In the genomic region with DNA sequence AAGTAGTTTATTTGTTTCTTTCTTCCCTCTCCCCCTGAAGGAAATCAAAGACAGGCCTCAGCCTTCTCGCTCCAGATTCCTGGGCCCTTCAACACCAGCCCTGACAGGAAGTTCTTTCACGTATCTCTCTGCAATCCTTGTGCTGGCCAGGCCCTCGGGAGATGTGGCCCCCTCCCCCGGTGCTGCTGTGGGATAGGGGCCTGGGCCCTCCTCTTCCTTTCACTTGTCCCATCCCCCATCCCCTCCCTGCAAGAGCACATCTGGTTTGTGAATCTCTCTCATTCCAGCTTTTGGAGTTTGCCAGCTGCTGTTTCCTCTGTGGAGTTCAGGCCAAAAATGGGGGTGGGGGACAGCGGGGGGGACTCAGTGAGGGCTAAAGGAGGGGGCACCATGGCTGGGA, we compare ENCODE assay signal across 13 cellular contexts. TPM values are rescaled to one million over a fixed set of nuclear protein-coding genes. Genes with fewer than 3 reads are reported as not detected.
DNase-seq lines count a peak whose midpoint lies in the region; ATAC-seq, FAIRE-seq and TF ChIP-seq lines count a peak whose summit lies in the region.
"Had no signal": no experiment of that assay in that cellular context is flagged by ENCODE, and none has a peak within 500 bp of the region (broad histone marks: within the 10 kb centered on the region; RNA-seq: fewer than 3 reads in every experiment).

No MANE protein-coding gene starts in this region.

- H3K4me1 ChIP-seq in vagina (peaks cover 93% of the 10 kb centered on the region), kidney (ENCODE audit: control insufficient read depth in 1 of 2, insufficient read depth in 1 of 2, low read depth in 1 of 2, low read length in 2 of 2) (peaks cover 5 to 15% of the 10 kb centered on the region in 2 donors)

- H3K9me3 Mint-ChIP-seq in nephron, result no peaks in the 10 kb centered on the region
- H3K9me3 Mint-ChIP-seq in T-helper 2 cell treated with Interferon-gamma antibody and Interleukin-4, amounts not matched to agents 5 μg/mL and 100 μg/mL, for 36 hours, result no peaks in the 10 kb centered on the region

- H3K36me3 Mint-ChIP-seq in nephron (ENCODE audit: low read depth), result peaks cover 20% of the 10 kb centered on the region
- no peaks in the 10 kb centered on the region for H3K36me3 Mint-ChIP-seq in T-helper 2 cell treated with Interferon-gamma antibody and Interleukin-4, amounts not matched to agents 5 μg/mL and 100 μg/mL, for 36 hours (ENCODE audit: low read depth)

- H3K36me3 ChIP-seq in vagina (peaks cover 0 to 11% of the 10 kb centered on the region in 2 donors), kidney (ENCODE audit: control insufficient read depth in 1 of 2, insufficient read depth in 2 of 2, low read length in 2 of 2) (peaks cover 7 to 11% of the 10 kb centered on the region in 2 donors)

- peak overlapping the region; percentile 99 for H3K27ac ChIP-seq in vagina
- peak overlapping the region in 1 of 2 donors; percentile 72 for H3K27ac ChIP-seq in kidney (ENCODE audit: low read depth in 2 of 2, low read length in 2 of 2)

- peak overlapping the region; percentile 62 to 76 (median 66) for H3K4me3 Mint-ChIP-seq in nephron
- H3K4me3 Mint-ChIP-seq in T-helper 2 cell treated with Interferon-gamma antibody and Interleukin-4, amounts not matched to agents 5 μg/mL and 100 μg/mL, for 36 hours, result no peak overlapping the region

- intact Hi-C loops in Right ventricle myocardium inferior (cut with DNase I), result no loop called here
- intact Hi-C loops in cardiac septum (cut with DNase I), result no loop called here
- intact Hi-C loops in vagina (cut with DNase I), result no loop called here
- intact Hi-C loops in kidney (cut with DNase I), result no loop called here

- FAIRE-seq in kidney (lab: Jason Lieb, UNC), result no peak
- FAIRE-seq: GM12891 had no signal

- H3K27me3 ChIP-seq in vagina, result no peaks in the 10 kb centered on the region

- TF ChIP-seq CTCF in nephron (IDR thresholded peaks at IDR 0.05; ENCODE audit: unreplicated experiment in 3 of 3), result no peak
- TF ChIP-seq CTCF in vagina (IDR thresholded peaks at IDR 0.05), result no peak
- no peak for TF ChIP-seq CTCF in kidney (IDR thresholded peaks at IDR 0.05; ENCODE audit: borderline replicate concordance, extremely low read depth, insufficient read depth)

- ATAC-seq in Right ventricle myocardium inferior, result peak; percentile 53
- ATAC-seq in HG03095 (IDR thresholded peaks at IDR 0.05; ENCODE audit: unreplicated experiment), result no peak
- ATAC-seq: HCT116 had no signal

- peak overlapping the region; percentile 94 to 100 (median 99) for H3K27ac Mint-ChIP-seq in nephron
- no peak overlapping the region for H3K27ac Mint-ChIP-seq in T-helper 2 cell treated with Interferon-gamma antibody and Interleukin-4, amounts not matched to agents 5 μg/mL and 100 μg/mL, for 36 hours

- DNase-seq in Right ventricle myocardium inferior (ENCODE audit: missing footprints), result no peak
- DNase-seq in cardiac septum (ENCODE audit: low spot score), result no peak
- peak; percentile 80 for DNase-seq in fibroblast of the conjunctiva (ENCODE audit: low read depth)
- peak in 1 of 2 donors; percentile 88 for DNase-seq in vagina (ENCODE audit: extremely low spot score in 2 of 2)
- no peak for DNase-seq in T-helper 2 cell treated with Interferon-gamma antibody and Interleukin-4, amounts not matched to agents 5 μg/mL and 100 μg/mL, for 36 hours (ENCODE audit: low spot score)
- no peak for DNase-seq in kidney
- DNase-seq: activated CD4-positive, CD25-positive, alpha-beta regulatory T cell treated with anti-CD3 and anti-CD28 coated beads, Interleukin-2, amount 50 U/mL, for 72 hours; amniotic stem cell had no signal

- H3K4me1 Mint-ChIP-seq in nephron, result peaks cover 87% of the 10 kb centered on the region
- H3K4me1 Mint-ChIP-seq in T-helper 2 cell treated with Interferon-gamma antibody and Interleukin-4, amounts not matched to agents 5 μg/mL and 100 μg/mL, for 36 hours (ENCODE audit: low read depth), result no peaks in the 10 kb centered on the region

- H3K27me3 Mint-ChIP-seq in nephron (ENCODE audit: low read depth), result peaks cover 3% of the 10 kb centered on the region
- H3K27me3 Mint-ChIP-seq in T-helper 2 cell treated with Interferon-gamma antibody and Interleukin-4, amounts not matched to agents 5 μg/mL and 100 μg/mL, for 36 hours (ENCODE audit: low read depth), result peaks cover 11% of the 10 kb centered on the region

- H3K9ac ChIP-seq in kidney (ENCODE audit: low read length in 2 of 2), result no peak overlapping the region

- TF ChIP-seq POLR2A in vagina (IDR thresholded peaks at IDR 0.05), result no peak

- H3K4me3 ChIP-seq in vagina, result peak overlapping the region; percentile 15 to 23
- no peak overlapping the region for H3K4me3 ChIP-seq in kidney (ENCODE audit: low read length in 2 of 2)

- H3K9me3 ChIP-seq in vagina (no peaks in the 10 kb centered on the region), kidney (ENCODE audit: control insufficient read depth in 1 of 2, low read length in 2 of 2) (no peaks in the 10 kb centered on the region)

RNA-seq across cellular contexts. Expression of a gene that starts 7.2 kb away (rescaled TPM):
- total RNA-seq in Right ventricle myocardium inferior (143 TPM), cardiac septum (103 TPM), vagina (477 TPM), kidney (121 TPM)
- 18.7 TPM for polyA plus RNA-seq in kidney (ENCODE audit: insufficient read depth, low read depth, low replicate concordance)

RNA-seq across cellular contexts. Expression of a gene that starts 11.9 kb away (rescaled TPM):
- total RNA-seq in Right ventricle myocardium inferior, result not detected
- total RNA-seq in cardiac septum, result not detected
- not detected for total RNA-seq in vagina
- total RNA-seq in kidney, result not detected
- polyA plus RNA-seq in kidney (ENCODE audit: insufficient read depth, low read depth, low replicate concordance), result not detected
- total RNA-seq: A172 had no signal

RNA-seq across cellular contexts. Expression of a gene that starts 24.3 kb away (rescaled TPM):
- total RNA-seq in Right ventricle myocardium inferior, result 58.3 TPM
- 42.1 TPM for total RNA-seq in cardiac septum
- total RNA-seq in vagina, result 146 TPM
- 232 TPM for total RNA-seq in kidney
- polyA plus RNA-seq in kidney (ENCODE audit: insufficient read depth, low read depth, low replicate concordance), result 74.8 TPM

RNA-seq across cellular contexts. Expression of a gene that starts 46.6 kb away (rescaled TPM):
- 9.8 TPM for total RNA-seq in Right ventricle myocardium inferior
- 37.9 TPM for total RNA-seq in cardiac septum
- 34.4 TPM for total RNA-seq in vagina
- 28.0 TPM for total RNA-seq in kidney
- 13.9 TPM for polyA plus RNA-seq in kidney (ENCODE audit: insufficient read depth, low read depth, low replicate concordance)

RNA-seq across cellular contexts. Expression of a gene that starts 56.9 kb away (rescaled TPM):
- total RNA-seq in Right ventricle myocardium inferior, result 3.3 TPM
- total RNA-seq in cardiac septum, result 2.4 TPM
- 7.1 TPM for total RNA-seq in vagina
- total RNA-seq in kidney, result 10.3 TPM
- 2.1 TPM for polyA plus RNA-seq in kidney (ENCODE audit: insufficient read depth, low read depth, low replicate concordance)

Comparison
In these comparisons a context has a peak if more than half of its experiments do, and no peak if none do; other contexts are left out.
1. H3K4me3 ChIP-seq: peak in vagina (2 of 2); none in kidney (0 of 2).